17 cellular contexts compared by ENCODE assay signal in the genomic region with DNA sequence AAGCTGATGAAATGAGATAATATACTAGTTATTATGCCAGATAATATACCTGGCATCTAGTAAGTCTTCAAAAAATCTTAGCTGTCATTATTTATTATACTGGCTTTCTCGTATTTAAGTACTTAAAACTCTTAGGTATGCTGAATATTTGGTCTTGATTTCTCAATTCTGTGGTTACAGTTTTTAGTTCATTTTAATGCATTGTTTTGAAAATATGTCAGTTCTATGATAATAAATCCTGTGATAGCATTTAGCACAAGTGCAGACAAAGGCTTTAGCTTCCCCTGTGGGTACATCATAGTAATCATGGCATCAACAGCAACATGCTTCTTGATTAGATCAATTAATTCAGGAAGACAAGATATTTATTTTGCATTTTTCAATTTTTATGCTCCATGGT.
"Had no signal": no experiment of that assay in that cellular context is flagged by ENCODE, and none has a peak within 500 bp of the region (broad histone marks: within the 10 kb centered on the region; RNA-seq: fewer than 3 reads in every experiment).

No MANE protein-coding gene starts in this region.

- DNase-seq: activated CD4-positive, alpha-beta memory T cell treated with anti-CD3 and anti-CD28 coated beads for 36 hours; activated CD4-positive, alpha-beta T cell treated with anti-CD3 and anti-CD28 coated beads for 36 hours; activated naive CD4-positive, alpha-beta T cell; activated naive CD8-positive, alpha-beta T cell treated with anti-CD3 and anti-CD28 coated beads for 36 hours; body of pancreas; caudate nucleus; gastrocnemius medialis; heart left ventricle; left lung; mammary epithelial cell; midbrain; nucleus accumbens; sigmoid colon; spleen; stimulated activated naive CD4-positive, alpha-beta T cell had no signal

- H3K9me3 ChIP-seq: body of pancreas, gastrocnemius medialis, left lung, sigmoid colon had no signal

- H3K4me3 ChIP-seq: body of pancreas, gastrocnemius medialis, heart left ventricle, left lung, sigmoid colon, spleen had no signal

- H3K27me3 ChIP-seq: body of pancreas, gastrocnemius medialis, heart left ventricle, left lung, sigmoid colon, spleen had no signal

- H3K36me3 ChIP-seq: gastrocnemius medialis, heart left ventricle, left lung, sigmoid colon, spleen had no signal

- ATAC-seq: activated CD4-positive, alpha-beta T cell treated with anti-CD3 and anti-CD28 coated beads for 36 hours; activated T-helper 17 cell treated with anti-CD3 and anti-CD28 coated beads, Interleukin-2, amount 50 U/mL, for 72 hours; body of pancreas; gastrocnemius medialis; heart left ventricle; left lung; WTC11 had no signal

- H3K27ac ChIP-seq: body of pancreas, gastrocnemius medialis, heart left ventricle, left lung, sigmoid colon, spleen had no signal

- H3K4me1 ChIP-seq: body of pancreas, gastrocnemius medialis, heart left ventricle, left lung, sigmoid colon, spleen had no signal
